Comparison of ENCODE assay signal across 7 cellular contexts in genomic region chr4:158279051-158279450, GRCh38.
A peak's percentile ranks its signal among the peaks of the same experiment; 100 is the strongest.
DNase-seq lines count a peak whose midpoint lies in the region; TF ChIP-seq lines count a peak whose summit lies in the region.
"Not testable (repeated sequence)": the region's sequence is repeated elsewhere in the genome, so short reads cannot be mapped to it uniquely, and the experiment has no call there.

No MANE protein-coding gene starts in this region.

- H3K27me3 ChIP-seq in adipocyte (replicated peaks; ENCODE audit: control insufficient read depth, insufficient read depth, low read length); osteoblast (ENCODE audit: insufficient read depth, low read length): not testable (repeated sequence)

- not testable (repeated sequence) for H4K20me1 ChIP-seq in osteoblast (ENCODE audit: insufficient read depth, low read length)

- not testable (repeated sequence) for H3K36me3 ChIP-seq in adipocyte (ENCODE audit: control insufficient read depth, insufficient read depth, low read length, severe bottlenecking); osteoblast (ENCODE audit: insufficient read depth, low read length)

- not testable (repeated sequence) for H3K4me3 ChIP-seq in AG10803 (ENCODE audit: low read length); adipocyte (ENCODE audit: low read length); foreskin fibroblast (ENCODE audit: low read depth in 1 of 2, low read length in 2 of 2); osteoblast (ENCODE audit: insufficient read depth, low read length)

- DNase-seq in AG10803 (ENCODE audit: low read depth) (peak; percentile 35), GM04504 (ENCODE audit: low read depth) (peak; percentile 23), adipocyte (ENCODE audit: low read depth) (peak; percentile 19), fibroblast of gingiva (ENCODE audit: low read depth) (peak; percentile 51), fibroblast of peridontal ligament (ENCODE audit: extremely low read depth) (peak; percentile 74), foreskin fibroblast (peak; percentile 7 to 54)
- not testable (repeated sequence) for DNase-seq in osteoblast (ENCODE audit: insufficient read length, low spot score, missing footprints)

- H3K9ac ChIP-seq in adipocyte (ENCODE audit: low read length), result not testable (repeated sequence)

- peak overlapping the region; percentile 47 for H2AFZ ChIP-seq in osteoblast (ENCODE audit: low read length)

- H3K9me3 ChIP-seq in adipocyte (ENCODE audit: control insufficient read depth, low read length); osteoblast (ENCODE audit: low read depth, low read length): not testable (repeated sequence)

- not testable (repeated sequence) for H3K27ac ChIP-seq in osteoblast (ENCODE audit: low read depth, low read length)

- H3K79me2 ChIP-seq in osteoblast (ENCODE audit: insufficient read depth, low read length), result not testable (repeated sequence)

- peaks cover 19% of the 10 kb centered on the region for H3K4me1 ChIP-seq in adipocyte (ENCODE audit: control insufficient read depth, insufficient read depth, low read length)
- H3K4me1 ChIP-seq in osteoblast (ENCODE audit: insufficient read depth, low read length), result not testable (repeated sequence)

- not testable (repeated sequence) for TF ChIP-seq CTCF in AG10803 (conservative IDR thresholded peaks at IDR 0.05; ENCODE audit: low read length); foreskin fibroblast (IDR thresholded peaks at IDR 0.05; ENCODE audit: low read depth, low read length); osteoblast (IDR thresholded peaks at IDR 0.05; ENCODE audit: extremely low read depth, low read depth, low read length)

- H3K4me2 ChIP-seq in osteoblast (ENCODE audit: insufficient read depth, low read length), result not testable (repeated sequence)
